8 cellular contexts compared by ENCODE assay signal in genomic region chr11:353315-353857, GRCh38.
DNase-seq lines count a peak whose midpoint lies in the region; ATAC-seq and TF ChIP-seq lines count a peak whose summit lies in the region.

No MANE protein-coding gene starts in this region.

- no peak overlapping the region for H3K4me3 Mint-ChIP-seq in stimulated activated effector memory CD8-positive, alpha-beta T cell treated with anti-CD3 and anti-CD28 coated beads, Interleukin-12 subunit alpha, Interleukin-12 subunit beta, amount 100 ng/mL, for 72 hours

- no peaks in the 10 kb centered on the region for H3K9me3 Mint-ChIP-seq in stimulated activated effector memory CD8-positive, alpha-beta T cell treated with anti-CD3 and anti-CD28 coated beads, Interleukin-12 subunit alpha, Interleukin-12 subunit beta, amount 100 ng/mL, for 72 hours

- no peak for ATAC-seq in GM21360 (IDR thresholded peaks at IDR 0.05; ENCODE audit: unreplicated experiment)
- ATAC-seq in stimulated activated effector memory CD8-positive, alpha-beta T cell treated with anti-CD3 and anti-CD28 coated beads, Interleukin-12 subunit alpha, Interleukin-12 subunit beta, amount 100 ng/mL, for 72 hours, result no peak
- no peak for ATAC-seq in GM18873 (IDR thresholded peaks at IDR 0.05; ENCODE audit: low FRiP score, unreplicated experiment)

- TF ChIP-seq EP300 in Ishikawa (IDR thresholded peaks at IDR 0.05; ENCODE audit: borderline replicate concordance), result no peak

- H3K27ac Mint-ChIP-seq in stimulated activated effector memory CD8-positive, alpha-beta T cell treated with anti-CD3 and anti-CD28 coated beads, Interleukin-12 subunit alpha, Interleukin-12 subunit beta, amount 100 ng/mL, for 72 hours, result no peak overlapping the region

- peaks cover 13% of the 10 kb centered on the region for H3K36me3 Mint-ChIP-seq in stimulated activated effector memory CD8-positive, alpha-beta T cell treated with anti-CD3 and anti-CD28 coated beads, Interleukin-12 subunit alpha, Interleukin-12 subunit beta, amount 100 ng/mL, for 72 hours

- peaks cover 45% of the 10 kb centered on the region for H3K4me1 Mint-ChIP-seq in stimulated activated effector memory CD8-positive, alpha-beta T cell treated with anti-CD3 and anti-CD28 coated beads, Interleukin-12 subunit alpha, Interleukin-12 subunit beta, amount 100 ng/mL, for 72 hours

- TF ChIP-seq RAD21 in Ishikawa (IDR thresholded peaks at IDR 0.05; ENCODE audit: low read depth), result no peak

- DNase-seq in brain pericyte (ENCODE audit: low read depth, low spot score) (peak; percentile 80), left kidney (ENCODE audit: low read depth, low spot score) (peak; percentile 71), stromal cell of bone marrow (ENCODE audit: low read depth) (peak; percentile 86), DMS79 (lab: John Stamatoyannopoulos, UW) (no peak)
- no peak for DNase-seq in stimulated activated effector memory CD8-positive, alpha-beta T cell treated with anti-CD3 and anti-CD28 coated beads, Interleukin-12 subunit alpha, Interleukin-12 subunit beta, amount 100 ng/mL, for 72 hours (ENCODE audit: low spot score in 2 of 2)

TF ChIP-seq in Ishikawa, 13 proteins besides CTCF, POLR2A, EP300 and RAD21:
- TF ChIP-seq NFIC (IDR thresholded peaks at IDR 0.05), result peak; percentile 66
- TF ChIP-seq ZBTB7A (IDR thresholded peaks at IDR 0.05; ENCODE audit: low read depth), result no peak
- TF ChIP-seq MAX (IDR thresholded peaks at IDR 0.05), result peak; percentile 77
- TF ChIP-seq TAF1 (IDR thresholded peaks at IDR 0.05; ENCODE audit: low read depth), result no peak

Comparison
In these comparisons a context has a peak if more than half of its experiments do, and no peak if none do; other contexts are left out.
1. DNase-seq: peak in brain pericyte (single experiment), left kidney (single experiment) and stromal cell of bone marrow (single experiment); none in stimulated activated effector memory CD8-positive, alpha-beta T cell treated with anti-CD3 and anti-CD28 coated beads, Interleukin-12 subunit alpha, Interleukin-12 subunit beta, amount 100 ng/mL, for 72 hours (0 of 2) and DMS79 (single experiment).